ENCODE assay signal across 1 cellular context in the genomic region with DNA sequence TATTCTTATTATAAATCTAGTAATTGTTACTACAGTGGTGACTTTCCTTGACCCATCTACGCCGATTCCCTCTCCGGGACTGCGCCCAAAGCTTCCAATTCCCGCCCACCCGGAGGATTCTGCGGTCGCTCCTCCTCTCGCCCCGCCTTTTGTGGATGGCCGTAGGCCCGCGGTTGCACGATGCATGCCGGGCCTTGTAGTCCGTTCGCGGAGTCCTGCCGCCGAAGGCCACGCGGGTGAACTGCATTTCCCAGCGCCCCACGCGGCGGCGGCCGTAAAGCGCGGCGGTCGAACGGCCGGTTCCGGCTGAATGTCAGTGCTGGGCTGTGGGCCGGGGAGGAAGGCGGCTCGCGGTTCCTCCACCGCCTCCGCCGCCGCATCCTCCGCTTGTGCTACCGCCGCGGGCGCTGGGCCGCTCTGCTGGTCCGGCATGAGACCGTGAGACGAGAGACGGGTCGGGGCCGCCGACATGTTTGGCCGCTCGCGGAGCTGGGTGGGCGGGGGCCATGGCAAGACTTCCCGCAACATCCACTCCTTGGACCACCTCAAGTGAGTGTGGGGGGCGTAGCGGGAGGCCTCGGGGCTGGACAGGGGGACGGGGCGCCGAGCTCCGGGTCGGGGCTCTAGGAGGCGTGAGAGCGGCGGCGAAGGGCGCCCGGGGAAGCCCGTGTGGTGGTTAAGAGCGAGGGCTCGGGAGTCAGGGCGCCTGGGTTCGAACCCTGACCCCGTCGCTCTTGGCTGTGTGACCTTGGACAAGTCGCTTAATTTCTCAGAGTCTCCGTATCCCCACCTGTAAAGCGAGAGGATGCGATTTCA.
TF ChIP-seq lines count a peak whose summit lies in the region.

A gene with protein sequence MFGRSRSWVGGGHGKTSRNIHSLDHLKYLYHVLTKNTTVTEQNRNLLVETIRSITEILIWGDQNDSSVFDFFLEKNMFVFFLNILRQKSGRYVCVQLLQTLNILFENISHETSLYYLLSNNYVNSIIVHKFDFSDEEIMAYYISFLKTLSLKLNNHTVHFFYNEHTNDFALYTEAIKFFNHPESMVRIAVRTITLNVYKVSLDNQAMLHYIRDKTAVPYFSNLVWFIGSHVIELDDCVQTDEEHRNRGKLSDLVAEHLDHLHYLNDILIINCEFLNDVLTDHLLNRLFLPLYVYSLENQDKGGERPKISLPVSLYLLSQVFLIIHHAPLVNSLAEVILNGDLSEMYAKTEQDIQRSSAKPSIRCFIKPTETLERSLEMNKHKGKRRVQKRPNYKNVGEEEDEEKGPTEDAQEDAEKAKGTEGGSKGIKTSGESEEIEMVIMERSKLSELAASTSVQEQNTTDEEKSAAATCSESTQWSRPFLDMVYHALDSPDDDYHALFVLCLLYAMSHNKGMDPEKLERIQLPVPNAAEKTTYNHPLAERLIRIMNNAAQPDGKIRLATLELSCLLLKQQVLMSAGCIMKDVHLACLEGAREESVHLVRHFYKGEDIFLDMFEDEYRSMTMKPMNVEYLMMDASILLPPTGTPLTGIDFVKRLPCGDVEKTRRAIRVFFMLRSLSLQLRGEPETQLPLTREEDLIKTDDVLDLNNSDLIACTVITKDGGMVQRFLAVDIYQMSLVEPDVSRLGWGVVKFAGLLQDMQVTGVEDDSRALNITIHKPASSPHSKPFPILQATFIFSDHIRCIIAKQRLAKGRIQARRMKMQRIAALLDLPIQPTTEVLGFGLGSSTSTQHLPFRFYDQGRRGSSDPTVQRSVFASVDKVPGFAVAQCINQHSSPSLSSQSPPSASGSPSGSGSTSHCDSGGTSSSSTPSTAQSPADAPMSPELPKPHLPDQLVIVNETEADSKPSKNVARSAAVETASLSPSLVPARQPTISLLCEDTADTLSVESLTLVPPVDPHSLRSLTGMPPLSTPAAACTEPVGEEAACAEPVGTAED (plus strand): TSS at position 316 of the 816 bp plus-strand sequence. CDS start 154 bp downstream, at position 470.

TF ChIP-seq in HEK293, 187 proteins besides CTCF, POLR2A, EP300 and RAD21 (continued from another document and continues in another):
- TF ChIP-seq, protein P1, sequence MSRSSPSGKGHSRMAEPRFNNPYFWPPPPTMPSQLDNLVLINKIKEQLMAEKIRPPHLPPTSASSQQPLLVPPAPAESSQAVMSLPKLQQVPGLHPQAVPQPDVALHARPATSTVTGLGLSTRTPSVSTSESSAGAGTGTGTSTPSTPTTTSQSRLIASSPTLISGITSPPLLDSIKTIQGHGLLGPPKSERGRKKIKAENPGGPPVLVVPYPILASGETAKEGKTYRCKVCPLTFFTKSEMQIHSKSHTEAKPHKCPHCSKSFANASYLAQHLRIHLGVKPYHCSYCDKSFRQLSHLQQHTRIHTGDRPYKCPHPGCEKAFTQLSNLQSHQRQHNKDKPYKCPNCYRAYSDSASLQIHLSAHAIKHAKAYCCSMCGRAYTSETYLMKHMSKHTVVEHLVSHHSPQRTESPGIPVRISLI (tag by site-specific recombination; IDR thresholded peaks at IDR 0.05), result no peak
- TF ChIP-seq ZNF433 (tag by site-specific recombination; IDR thresholded peaks at IDR 0.05; ENCODE audit: low read depth), result no peak
- TF ChIP-seq ZNF560 (tag by site-specific recombination; IDR thresholded peaks at IDR 0.05; ENCODE audit: borderline replicate concordance), result no peak
- TF ChIP-seq, protein P2, sequence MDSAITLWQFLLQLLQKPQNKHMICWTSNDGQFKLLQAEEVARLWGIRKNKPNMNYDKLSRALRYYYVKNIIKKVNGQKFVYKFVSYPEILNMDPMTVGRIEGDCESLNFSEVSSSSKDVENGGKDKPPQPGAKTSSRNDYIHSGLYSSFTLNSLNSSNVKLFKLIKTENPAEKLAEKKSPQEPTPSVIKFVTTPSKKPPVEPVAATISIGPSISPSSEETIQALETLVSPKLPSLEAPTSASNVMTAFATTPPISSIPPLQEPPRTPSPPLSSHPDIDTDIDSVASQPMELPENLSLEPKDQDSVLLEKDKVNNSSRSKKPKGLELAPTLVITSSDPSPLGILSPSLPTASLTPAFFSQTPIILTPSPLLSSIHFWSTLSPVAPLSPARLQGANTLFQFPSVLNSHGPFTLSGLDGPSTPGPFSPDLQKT (IDR thresholded peaks at IDR 0.05; ENCODE audit: borderline replicate concordance, low read depth, low read length), result no peak
- TF ChIP-seq ZNF571 (tag by site-specific recombination; IDR thresholded peaks at IDR 0.05), result no peak
- TF ChIP-seq SALL2 (tag by site-specific recombination; IDR thresholded peaks at IDR 0.05; ENCODE audit: borderline replicate concordance), result no peak
- TF ChIP-seq SCRT2 (tag by site-specific recombination; IDR thresholded peaks at IDR 0.05), result no peak
- no peak for TF ChIP-seq ZNF473 (tag by site-specific recombination; IDR thresholded peaks at IDR 0.05)
- TF ChIP-seq, protein P3, sequence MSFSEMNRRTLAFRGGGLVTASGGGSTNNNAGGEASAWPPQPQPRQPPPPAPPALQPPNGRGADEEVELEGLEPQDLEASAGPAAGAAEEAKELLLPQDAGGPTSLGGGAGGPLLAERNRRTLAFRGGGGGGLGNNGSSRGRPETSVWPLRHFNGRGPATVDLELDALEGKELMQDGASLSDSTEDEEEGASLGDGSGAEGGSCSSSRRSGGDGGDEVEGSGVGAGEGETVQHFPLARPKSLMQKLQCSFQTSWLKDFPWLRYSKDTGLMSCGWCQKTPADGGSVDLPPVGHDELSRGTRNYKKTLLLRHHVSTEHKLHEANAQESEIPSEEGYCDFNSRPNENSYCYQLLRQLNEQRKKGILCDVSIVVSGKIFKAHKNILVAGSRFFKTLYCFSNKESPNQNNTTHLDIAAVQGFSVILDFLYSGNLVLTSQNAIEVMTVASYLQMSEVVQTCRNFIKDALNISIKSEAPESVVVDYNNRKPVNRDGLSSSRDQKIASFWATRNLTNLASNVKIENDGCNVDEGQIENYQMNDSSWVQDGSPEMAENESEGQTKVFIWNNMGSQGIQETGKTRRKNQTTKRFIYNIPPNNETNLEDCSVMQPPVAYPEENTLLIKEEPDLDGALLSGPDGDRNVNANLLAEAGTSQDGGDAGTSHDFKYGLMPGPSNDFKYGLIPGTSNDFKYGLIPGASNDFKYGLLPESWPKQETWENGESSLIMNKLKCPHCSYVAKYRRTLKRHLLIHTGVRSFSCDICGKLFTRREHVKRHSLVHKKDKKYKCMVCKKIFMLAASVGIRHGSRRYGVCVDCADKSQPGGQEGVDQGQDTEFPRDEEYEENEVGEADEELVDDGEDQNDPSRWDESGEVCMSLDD (tag by site-specific recombination; IDR thresholded peaks at IDR 0.05), result no peak
- TF ChIP-seq ZNF830 (tag by site-specific recombination; IDR thresholded peaks at IDR 0.05; ENCODE audit: low read depth), result no peak
- TF ChIP-seq ZFP37 (tag by site-specific recombination; IDR thresholded peaks at IDR 0.05), result no peak
- TF ChIP-seq TRIM28 (IDR thresholded peaks at IDR 0.05; ENCODE audit: borderline replicate concordance, low read length), result no peak
- no peak for TF ChIP-seq HOXD13 (CRISPR knock-in tag; IDR thresholded peaks at IDR 0.05; ENCODE audit: borderline replicate concordance)
- TF ChIP-seq GLI4 (tag by site-specific recombination; IDR thresholded peaks at IDR 0.05), result no peak
- TF ChIP-seq ZNF202 (tag by site-specific recombination; IDR thresholded peaks at IDR 0.05; ENCODE audit: borderline replicate concordance), result no peak
- TF ChIP-seq ZNF48 (tag by site-specific recombination; IDR thresholded peaks at IDR 0.05), result no peak
- TF ChIP-seq, protein P4, sequence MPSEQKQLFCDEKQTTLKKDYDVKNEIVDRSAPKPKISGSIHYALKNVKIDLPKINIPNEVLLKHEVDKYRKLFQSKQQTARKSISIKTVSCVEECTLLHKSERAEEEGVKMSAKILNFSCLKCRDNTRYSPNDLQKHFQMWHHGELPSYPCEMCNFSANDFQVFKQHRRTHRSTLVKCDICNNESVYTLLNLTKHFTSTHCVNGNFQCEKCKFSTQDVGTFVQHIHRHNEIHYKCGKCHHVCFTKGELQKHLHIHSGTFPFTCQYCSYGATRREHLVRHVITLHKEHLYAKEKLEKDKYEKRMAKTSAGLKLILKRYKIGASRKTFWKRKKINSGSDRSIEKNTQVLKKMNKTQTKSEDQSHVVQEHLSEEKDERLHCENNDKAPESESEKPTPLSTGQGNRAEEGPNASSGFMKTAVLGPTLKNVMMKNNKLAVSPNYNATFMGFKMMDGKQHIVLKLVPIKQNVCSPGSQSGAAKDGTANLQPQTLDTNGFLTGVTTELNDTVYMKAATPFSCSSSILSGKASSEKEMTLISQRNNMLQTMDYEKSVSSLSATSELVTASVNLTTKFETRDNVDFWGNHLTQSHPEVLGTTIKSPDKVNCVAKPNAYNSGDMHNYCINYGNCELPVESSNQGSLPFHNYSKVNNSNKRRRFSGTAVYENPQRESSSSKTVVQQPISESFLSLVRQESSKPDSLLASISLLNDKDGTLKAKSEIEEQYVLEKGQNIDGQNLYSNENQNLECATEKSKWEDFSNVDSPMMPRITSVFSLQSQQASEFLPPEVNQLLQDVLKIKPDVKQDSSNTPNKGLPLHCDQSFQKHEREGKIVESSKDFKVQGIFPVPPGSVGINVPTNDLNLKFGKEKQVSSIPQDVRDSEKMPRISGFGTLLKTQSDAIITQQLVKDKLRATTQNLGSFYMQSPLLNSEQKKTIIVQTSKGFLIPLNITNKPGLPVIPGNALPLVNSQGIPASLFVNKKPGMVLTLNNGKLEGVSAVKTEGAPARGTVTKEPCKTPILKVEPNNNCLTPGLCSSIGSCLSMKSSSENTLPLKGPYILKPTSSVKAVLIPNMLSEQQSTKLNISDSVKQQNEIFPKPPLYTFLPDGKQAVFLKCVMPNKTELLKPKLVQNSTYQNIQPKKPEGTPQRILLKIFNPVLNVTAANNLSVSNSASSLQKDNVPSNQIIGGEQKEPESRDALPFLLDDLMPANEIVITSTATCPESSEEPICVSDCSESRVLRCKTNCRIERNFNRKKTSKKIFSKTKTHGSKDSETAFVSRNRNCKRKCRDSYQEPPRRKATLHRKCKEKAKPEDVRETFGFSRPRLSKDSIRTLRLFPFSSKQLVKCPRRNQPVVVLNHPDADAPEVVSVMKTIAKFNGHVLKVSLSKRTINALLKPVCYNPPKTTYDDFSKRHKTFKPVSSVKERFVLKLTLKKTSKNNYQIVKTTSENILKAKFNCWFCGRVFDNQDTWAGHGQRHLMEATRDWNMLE (tag by site-specific recombination; conservative IDR thresholded peaks at IDR 0.05; ENCODE audit: low read depth), result 0 out of 2 replicates have a peak, but pooled peaks have one; percentile 37
- TF ChIP-seq ZNF521 (tag by site-specific recombination; IDR thresholded peaks at IDR 0.05), result no peak
- TF ChIP-seq ZNF423 (tag by site-specific recombination; IDR thresholded peaks at IDR 0.05), result no peak
- TF ChIP-seq ZBTB1 (tag by site-specific recombination; IDR thresholded peaks at IDR 0.05), result no peak
- peak; percentile 99 for TF ChIP-seq ZNF76 (tag by site-specific recombination; IDR thresholded peaks at IDR 0.05; ENCODE audit: borderline replicate concordance, low read depth)
- TF ChIP-seq ZSCAN16 (tag by site-specific recombination; IDR thresholded peaks at IDR 0.05), result no peak
- TF ChIP-seq ZEB2 (tag by site-specific recombination; IDR thresholded peaks at IDR 0.05), result peak; percentile 87
- TF ChIP-seq, protein P5, sequence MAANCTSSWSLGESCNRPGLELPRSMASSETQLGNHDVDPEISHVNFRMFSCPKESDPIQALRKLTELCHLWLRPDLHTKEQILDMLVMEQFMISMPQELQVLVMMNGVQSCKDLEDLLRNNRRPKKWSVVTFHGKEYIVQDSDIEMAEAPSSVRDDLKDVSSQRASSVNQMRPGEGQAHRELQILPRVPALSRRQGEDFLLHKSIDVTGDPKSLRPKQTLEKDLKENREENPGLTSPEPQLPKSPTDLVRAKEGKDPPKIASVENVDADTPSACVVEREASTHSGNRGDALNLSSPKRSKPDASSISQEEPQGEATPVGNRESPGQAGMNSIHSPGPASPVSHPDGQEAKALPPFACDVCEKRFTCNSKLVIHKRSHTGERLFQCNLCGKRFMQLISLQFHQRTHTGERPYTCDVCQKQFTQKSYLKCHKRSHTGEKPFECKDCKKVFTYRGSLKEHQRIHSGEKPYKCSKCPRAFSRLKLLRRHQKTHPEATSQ (tag by site-specific recombination; IDR thresholded peaks at IDR 0.05), result no peak
- peak; percentile 87 for TF ChIP-seq ZBTB20 (tag by site-specific recombination; IDR thresholded peaks at IDR 0.05)
- TF ChIP-seq KLF1 (tag by site-specific recombination; IDR thresholded peaks at IDR 0.05), result no peak
- no peak for TF ChIP-seq ZNF112 (tag by site-specific recombination; IDR thresholded peaks at IDR 0.05)
- no peak for TF ChIP-seq OVOL3 (tag by site-specific recombination; IDR thresholded peaks at IDR 0.05)
- no peak for TF ChIP-seq ZFP69B (tag by site-specific recombination; IDR thresholded peaks at IDR 0.05)
- TF ChIP-seq REPIN1 (tag by site-specific recombination; IDR thresholded peaks at IDR 0.05; ENCODE audit: low read depth), result no peak
- peak; percentile 43; the same call in 1 of the 2 replicates for TF ChIP-seq ZNF843 (tag by site-specific recombination; IDR thresholded peaks at IDR 0.05)
- no peak for TF ChIP-seq TCF7L2 (IDR thresholded peaks at IDR 0.05; ENCODE audit: borderline replicate concordance, low read depth, low read length)
- no peak for TF ChIP-seq KLF10 (tag by site-specific recombination; IDR thresholded peaks at IDR 0.05)
- no peak for TF ChIP-seq ZNF394 (tag by site-specific recombination; IDR thresholded peaks at IDR 0.05; ENCODE audit: borderline replicate concordance)
- TF ChIP-seq ZBTB17 (tag by site-specific recombination; IDR thresholded peaks at IDR 0.05), result peak; percentile 87
- peak; percentile 88 for TF ChIP-seq ZXDB (tag by site-specific recombination; IDR thresholded peaks at IDR 0.05)
- TF ChIP-seq ZNF335 (tag by site-specific recombination; conservative IDR thresholded peaks at IDR 0.05), result peak; percentile 82
- TF ChIP-seq, protein P6, sequence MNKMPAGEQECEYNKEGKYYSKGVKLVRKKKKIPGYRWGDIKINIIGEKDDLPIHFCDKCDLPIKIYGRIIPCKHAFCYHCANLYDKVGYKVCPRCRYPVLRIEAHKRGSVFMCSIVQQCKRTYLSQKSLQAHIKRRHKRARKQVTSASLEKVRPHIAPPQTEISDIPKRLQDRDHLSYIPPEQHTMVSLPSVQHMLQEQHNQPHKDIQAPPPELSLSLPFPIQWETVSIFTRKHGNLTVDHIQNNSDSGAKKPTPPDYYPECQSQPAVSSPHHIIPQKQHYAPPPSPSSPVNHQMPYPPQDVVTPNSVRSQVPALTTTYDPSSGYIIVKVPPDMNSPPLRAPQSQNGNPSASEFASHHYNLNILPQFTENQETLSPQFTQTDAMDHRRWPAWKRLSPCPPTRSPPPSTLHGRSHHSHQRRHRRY (tag by site-specific recombination; IDR thresholded peaks at IDR 0.05), result no peak
- TF ChIP-seq ZNF791 (tag by site-specific recombination; IDR thresholded peaks at IDR 0.05), result no peak
